Comparison of ENCODE assay signal across 1 cellular context in genomic region chr15:63476229-63476632, GRCh38.
A peak's percentile ranks its signal among the peaks of the same experiment; 100 is the strongest.
TF ChIP-seq lines count a peak whose summit lies in the region.

No MANE protein-coding gene starts in this region.

TF ChIP-seq in HEK293, 187 proteins besides CTCF, POLR2A, EP300 and RAD21 (continued from another document):
- TF ChIP-seq, protein P1, sequence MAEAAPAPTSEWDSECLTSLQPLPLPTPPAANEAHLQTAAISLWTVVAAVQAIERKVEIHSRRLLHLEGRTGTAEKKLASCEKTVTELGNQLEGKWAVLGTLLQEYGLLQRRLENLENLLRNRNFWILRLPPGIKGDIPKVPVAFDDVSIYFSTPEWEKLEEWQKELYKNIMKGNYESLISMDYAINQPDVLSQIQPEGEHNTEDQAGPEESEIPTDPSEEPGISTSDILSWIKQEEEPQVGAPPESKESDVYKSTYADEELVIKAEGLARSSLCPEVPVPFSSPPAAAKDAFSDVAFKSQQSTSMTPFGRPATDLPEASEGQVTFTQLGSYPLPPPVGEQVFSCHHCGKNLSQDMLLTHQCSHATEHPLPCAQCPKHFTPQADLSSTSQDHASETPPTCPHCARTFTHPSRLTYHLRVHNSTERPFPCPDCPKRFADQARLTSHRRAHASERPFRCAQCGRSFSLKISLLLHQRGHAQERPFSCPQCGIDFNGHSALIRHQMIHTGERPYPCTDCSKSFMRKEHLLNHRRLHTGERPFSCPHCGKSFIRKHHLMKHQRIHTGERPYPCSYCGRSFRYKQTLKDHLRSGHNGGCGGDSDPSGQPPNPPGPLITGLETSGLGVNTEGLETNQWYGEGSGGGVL (tag by site-specific recombination; IDR thresholded peaks at IDR 0.05), result no peak
- TF ChIP-seq, protein P2, sequence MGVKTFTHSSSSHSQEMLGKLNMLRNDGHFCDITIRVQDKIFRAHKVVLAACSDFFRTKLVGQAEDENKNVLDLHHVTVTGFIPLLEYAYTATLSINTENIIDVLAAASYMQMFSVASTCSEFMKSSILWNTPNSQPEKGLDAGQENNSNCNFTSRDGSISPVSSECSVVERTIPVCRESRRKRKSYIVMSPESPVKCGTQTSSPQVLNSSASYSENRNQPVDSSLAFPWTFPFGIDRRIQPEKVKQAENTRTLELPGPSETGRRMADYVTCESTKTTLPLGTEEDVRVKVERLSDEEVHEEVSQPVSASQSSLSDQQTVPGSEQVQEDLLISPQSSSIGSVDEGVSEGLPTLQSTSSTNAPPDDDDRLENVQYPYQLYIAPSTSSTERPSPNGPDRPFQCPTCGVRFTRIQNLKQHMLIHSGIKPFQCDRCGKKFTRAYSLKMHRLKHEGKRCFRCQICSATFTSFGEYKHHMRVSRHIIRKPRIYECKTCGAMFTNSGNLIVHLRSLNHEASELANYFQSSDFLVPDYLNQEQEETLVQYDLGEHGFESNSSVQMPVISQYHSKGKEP (tag by site-specific recombination; IDR thresholded peaks at IDR 0.05), result no peak
- no peak for TF ChIP-seq ZNF571 (tag by site-specific recombination; IDR thresholded peaks at IDR 0.05)
- TF ChIP-seq YY2 (tag by site-specific recombination; IDR thresholded peaks at IDR 0.05), result no peak
- peak; percentile 18; the same call in 1 of the 2 replicates for TF ChIP-seq ZNF639 (tag by site-specific recombination; IDR thresholded peaks at IDR 0.05)
- no peak for TF ChIP-seq ZNF660 (tag by site-specific recombination; IDR thresholded peaks at IDR 0.05)
TF ChIP-seq in HEK293: peak in this region for 15.
